Comparison of ENCODE assay signal across 1 cellular context in the genomic region with DNA sequence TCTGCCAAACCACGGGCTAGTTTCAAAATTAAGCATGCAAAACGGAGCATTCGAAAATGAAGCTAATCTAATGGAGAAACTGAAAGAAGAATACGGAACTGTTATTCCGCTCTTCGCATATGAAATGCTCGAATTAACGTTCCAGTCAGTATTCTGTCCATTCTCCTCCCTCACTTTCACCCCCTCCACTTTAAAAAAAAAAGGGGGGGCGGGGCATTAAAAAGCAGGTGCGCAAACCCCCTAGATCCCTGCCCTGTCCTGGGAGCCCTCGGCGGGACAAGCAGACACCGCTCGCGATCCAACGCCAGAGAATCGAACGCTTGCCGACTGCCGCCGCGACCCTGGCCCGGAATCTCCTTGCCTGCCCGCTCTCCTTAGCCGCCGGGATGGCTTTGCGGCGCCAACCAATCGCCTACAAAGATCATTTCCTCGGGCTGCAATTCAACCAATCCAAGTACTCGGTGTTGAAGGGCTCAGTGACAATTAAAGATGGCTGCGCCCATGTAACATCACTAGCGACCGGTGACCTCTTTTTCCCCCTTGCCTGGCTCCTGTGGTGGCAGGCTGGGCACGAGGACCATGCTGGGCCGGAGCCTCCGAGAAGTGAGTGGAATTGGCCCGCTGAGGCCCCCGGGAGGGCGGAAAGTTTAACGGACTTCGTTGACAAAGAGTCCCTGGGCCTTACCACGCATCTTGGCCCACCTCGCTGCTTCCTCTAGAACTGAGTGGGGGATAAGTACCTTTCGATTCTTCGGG.
A peak's percentile ranks its signal among the peaks of the same experiment; 100 is the strongest.
TF ChIP-seq lines count a peak whose summit lies in the region.

A gene with protein sequence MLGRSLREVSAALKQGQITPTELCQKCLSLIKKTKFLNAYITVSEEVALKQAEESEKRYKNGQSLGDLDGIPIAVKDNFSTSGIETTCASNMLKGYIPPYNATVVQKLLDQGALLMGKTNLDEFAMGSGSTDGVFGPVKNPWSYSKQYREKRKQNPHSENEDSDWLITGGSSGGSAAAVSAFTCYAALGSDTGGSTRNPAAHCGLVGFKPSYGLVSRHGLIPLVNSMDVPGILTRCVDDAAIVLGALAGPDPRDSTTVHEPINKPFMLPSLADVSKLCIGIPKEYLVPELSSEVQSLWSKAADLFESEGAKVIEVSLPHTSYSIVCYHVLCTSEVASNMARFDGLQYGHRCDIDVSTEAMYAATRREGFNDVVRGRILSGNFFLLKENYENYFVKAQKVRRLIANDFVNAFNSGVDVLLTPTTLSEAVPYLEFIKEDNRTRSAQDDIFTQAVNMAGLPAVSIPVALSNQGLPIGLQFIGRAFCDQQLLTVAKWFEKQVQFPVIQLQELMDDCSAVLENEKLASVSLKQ (plus strand): TSS at position 476 of the 756 bp plus-strand sequence. CDS start 104 bp downstream, at position 580.
A gene with protein sequence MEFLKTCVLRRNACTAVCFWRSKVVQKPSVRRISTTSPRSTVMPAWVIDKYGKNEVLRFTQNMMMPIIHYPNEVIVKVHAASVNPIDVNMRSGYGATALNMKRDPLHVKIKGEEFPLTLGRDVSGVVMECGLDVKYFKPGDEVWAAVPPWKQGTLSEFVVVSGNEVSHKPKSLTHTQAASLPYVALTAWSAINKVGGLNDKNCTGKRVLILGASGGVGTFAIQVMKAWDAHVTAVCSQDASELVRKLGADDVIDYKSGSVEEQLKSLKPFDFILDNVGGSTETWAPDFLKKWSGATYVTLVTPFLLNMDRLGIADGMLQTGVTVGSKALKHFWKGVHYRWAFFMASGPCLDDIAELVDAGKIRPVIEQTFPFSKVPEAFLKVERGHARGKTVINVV (minus strand): TSS at position 396 of the 756 bp plus-strand sequence. CDS start 477 bp downstream, outside the sequence.

TF ChIP-seq in HepG2, 621 proteins besides CTCF, POLR2A, EP300 and RAD21 (continued from another document and continues in another):
- TF ChIP-seq CAMTA2 (CRISPR knock-in tag; IDR thresholded peaks at IDR 0.05; ENCODE audit: borderline replicate concordance) (no peak), PHF21A (CRISPR knock-in tag; IDR thresholded peaks at IDR 0.05) (no peak), ZFP36L1 (CRISPR knock-in tag; IDR thresholded peaks at IDR 0.05) (0 out of 2 replicates have a peak, but pooled peaks have one; percentile 62), ZNF572 (CRISPR knock-in tag; IDR thresholded peaks at IDR 0.05) (no peak), ZNF430 (CRISPR knock-in tag; IDR thresholded peaks at IDR 0.05) (0 out of 2 replicates have a peak, but pooled peaks have one; percentile 50), ATF7-NPFF (CRISPR knock-in tag; IDR thresholded peaks at IDR 0.05; ENCODE audit: low read depth) (0 out of 2 replicates have a peak, but pooled peaks have one; percentile 27), ZNF124 (CRISPR knock-in tag; IDR thresholded peaks at IDR 0.05) (no peak), NFE2L2 (IDR thresholded peaks at IDR 0.05; ENCODE audit: low read length) (no peak), ZFP36 (IDR thresholded peaks at IDR 0.05; ENCODE audit: borderline replicate concordance, low read depth, low read length, partially characterized antibody) (no peak), ELF1 (CRISPR knock-in tag; IDR thresholded peaks at IDR 0.05) (peak; percentile 71), NBN (conservative IDR thresholded peaks at IDR 0.05) (no peak), SALL2 (CRISPR knock-in tag; IDR thresholded peaks at IDR 0.05) (peak; percentile 74), CREM (IDR thresholded peaks at IDR 0.05) (peak; percentile 75; the same call in 1 of the 2 replicates), CREM (CRISPR knock-in tag; IDR thresholded peaks at IDR 0.05) (no peak), ZNF709 (CRISPR knock-in tag; IDR thresholded peaks at IDR 0.05) (no peak), YY1 (IDR thresholded peaks at IDR 0.05; ENCODE audit: insufficient read depth, insufficient replicate concordance, low read depth, low read length) (peak; percentile 99), RAD51 (IDR thresholded peaks at IDR 0.05; ENCODE audit: borderline replicate concordance) (no peak), ZC3H4 (CRISPR knock-in tag; IDR thresholded peaks at IDR 0.05; ENCODE audit: borderline replicate concordance) (no peak), EHMT2 (IDR thresholded peaks at IDR 0.05; ENCODE audit: borderline replicate concordance, low read depth, low read length) (no peak), HCFC1 (IDR thresholded peaks at IDR 0.05; ENCODE audit: low read depth, low read length) (peak; percentile 49; the same call in 1 of the 2 replicates), ZEB1 (IDR thresholded peaks at IDR 0.05; ENCODE audit: insufficient replicate concordance, low read depth) (no peak), RXRB (CRISPR knock-in tag; IDR thresholded peaks at IDR 0.05; ENCODE audit: borderline replicate concordance) (no peak), MIXL1 (CRISPR knock-in tag; IDR thresholded peaks at IDR 0.05) (no peak; the same call in 1 of the 2 replicates), SAP130 (CRISPR knock-in tag; IDR thresholded peaks at IDR 0.05; ENCODE audit: low read depth) (peak; percentile 91), ZNF335 (CRISPR knock-in tag; IDR thresholded peaks at IDR 0.05) (no peak), ZBTB20 (CRISPR knock-in tag; IDR thresholded peaks at IDR 0.05; ENCODE audit: borderline replicate concordance, low read depth) (no peak), ZNF841 (CRISPR knock-in tag; IDR thresholded peaks at IDR 0.05; ENCODE audit: borderline replicate concordance) (no peak), REPIN1 (CRISPR knock-in tag; IDR thresholded peaks at IDR 0.05; ENCODE audit: borderline replicate concordance, low read depth) (no peak), ZNF616 (CRISPR knock-in tag; IDR thresholded peaks at IDR 0.05; ENCODE audit: low read depth) (no peak), NR2F2 (IDR thresholded peaks at IDR 0.05; ENCODE audit: borderline replicate concordance, low read depth) (peak; percentile 46; the same call in 1 of the 2 replicates), ZNF383 (CRISPR knock-in tag; IDR thresholded peaks at IDR 0.05; ENCODE audit: borderline replicate concordance) (no peak), FOXP1 (IDR thresholded peaks at IDR 0.05) (no peak), FOXP1 (CRISPR knock-in tag; IDR thresholded peaks at IDR 0.05) (no peak), EZH2 (conservative IDR thresholded peaks at IDR 0.05; ENCODE audit: low read depth, low read length) (no peak)
- TF ChIP-seq, protein P1, sequence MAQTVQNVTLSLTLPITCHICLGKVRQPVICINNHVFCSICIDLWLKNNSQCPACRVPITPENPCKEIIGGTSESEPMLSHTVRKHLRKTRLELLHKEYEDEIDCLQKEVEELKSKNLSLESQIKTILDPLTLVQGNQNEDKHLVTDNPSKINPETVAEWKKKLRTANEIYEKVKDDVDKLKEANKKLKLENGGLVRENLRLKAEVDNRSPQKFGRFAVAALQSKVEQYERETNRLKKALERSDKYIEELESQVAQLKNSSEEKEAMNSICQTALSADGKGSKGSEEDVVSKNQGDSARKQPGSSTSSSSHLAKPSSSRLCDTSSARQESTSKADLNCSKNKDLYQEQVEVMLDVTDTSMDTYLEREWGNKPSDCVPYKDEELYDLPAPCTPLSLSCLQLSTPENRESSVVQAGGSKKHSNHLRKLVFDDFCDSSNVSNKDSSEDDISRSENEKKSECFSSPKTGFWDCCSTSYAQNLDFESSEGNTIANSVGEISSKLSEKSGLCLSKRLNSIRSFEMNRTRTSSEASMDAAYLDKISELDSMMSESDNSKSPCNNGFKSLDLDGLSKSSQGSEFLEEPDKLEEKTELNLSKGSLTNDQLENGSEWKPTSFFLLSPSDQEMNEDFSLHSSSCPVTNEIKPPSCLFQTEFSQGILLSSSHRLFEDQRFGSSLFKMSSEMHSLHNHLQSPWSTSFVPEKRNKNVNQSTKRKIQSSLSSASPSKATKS (CRISPR knock-in tag; IDR thresholded peaks at IDR 0.05): no peak
- TF ChIP-seq, protein P2, sequence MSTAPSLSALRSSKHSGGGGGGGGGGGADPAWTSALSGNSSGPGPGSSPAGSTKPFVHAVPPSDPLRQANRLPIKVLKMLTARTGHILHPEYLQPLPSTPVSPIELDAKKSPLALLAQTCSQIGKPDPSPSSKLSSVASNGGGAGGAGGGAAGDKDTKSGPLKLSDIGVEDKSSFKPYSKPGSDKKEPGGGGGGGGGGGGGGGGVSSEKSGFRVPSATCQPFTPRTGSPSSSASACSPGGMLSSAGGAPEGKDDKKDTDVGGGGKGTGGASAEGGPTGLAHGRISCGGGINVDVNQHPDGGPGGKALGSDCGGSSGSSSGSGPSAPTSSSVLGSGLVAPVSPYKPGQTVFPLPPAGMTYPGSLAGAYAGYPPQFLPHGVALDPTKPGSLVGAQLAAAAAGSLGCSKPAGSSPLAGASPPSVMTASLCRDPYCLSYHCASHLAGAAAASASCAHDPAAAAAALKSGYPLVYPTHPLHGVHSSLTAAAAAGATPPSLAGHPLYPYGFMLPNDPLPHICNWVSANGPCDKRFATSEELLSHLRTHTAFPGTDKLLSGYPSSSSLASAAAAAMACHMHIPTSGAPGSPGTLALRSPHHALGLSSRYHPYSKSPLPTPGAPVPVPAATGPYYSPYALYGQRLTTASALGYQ (CRISPR knock-in tag; IDR thresholded peaks at IDR 0.05): 0 out of 2 replicates have a peak, but pooled peaks have one; percentile 27
- TF ChIP-seq, protein P3, sequence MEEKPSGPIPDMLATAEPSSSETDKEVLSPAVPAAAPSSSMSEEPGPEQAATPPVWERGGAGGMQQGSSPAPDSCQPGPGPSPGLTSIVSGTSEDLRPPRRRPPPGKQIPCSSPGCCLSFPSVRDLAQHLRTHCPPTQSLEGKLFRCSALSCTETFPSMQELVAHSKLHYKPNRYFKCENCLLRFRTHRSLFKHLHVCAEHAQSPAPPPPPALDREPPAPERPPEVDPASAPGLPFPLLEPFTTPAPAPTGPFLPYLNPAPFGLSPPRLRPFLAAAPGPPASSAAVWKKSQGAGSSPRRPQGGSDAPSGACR (CRISPR knock-in tag; IDR thresholded peaks at IDR 0.05): no peak
- TF ChIP-seq, protein P4, sequence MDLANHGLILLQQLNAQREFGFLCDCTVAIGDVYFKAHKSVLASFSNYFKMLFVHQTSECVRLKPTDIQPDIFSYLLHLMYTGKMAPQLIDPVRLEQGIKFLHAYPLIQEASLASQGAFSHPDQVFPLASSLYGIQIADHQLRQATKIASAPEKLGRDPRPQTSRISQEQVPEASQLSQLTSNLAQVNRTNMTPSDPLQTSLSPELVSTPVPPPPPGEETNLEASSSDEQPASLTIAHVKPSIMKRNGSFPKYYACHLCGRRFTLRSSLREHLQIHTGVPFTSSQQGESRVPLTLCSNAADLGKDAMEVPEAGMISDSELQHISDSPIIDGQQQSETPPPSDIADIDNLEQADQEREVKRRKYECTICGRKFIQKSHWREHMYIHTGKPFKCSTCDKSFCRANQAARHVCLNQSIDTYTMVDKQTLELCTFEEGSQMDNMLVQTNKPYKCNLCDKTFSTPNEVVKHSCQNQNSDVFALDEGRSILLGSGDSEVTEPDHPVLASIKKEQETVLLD (CRISPR knock-in tag; IDR thresholded peaks at IDR 0.05; ENCODE audit: low read depth): no peak
- TF ChIP-seq, protein P5, sequence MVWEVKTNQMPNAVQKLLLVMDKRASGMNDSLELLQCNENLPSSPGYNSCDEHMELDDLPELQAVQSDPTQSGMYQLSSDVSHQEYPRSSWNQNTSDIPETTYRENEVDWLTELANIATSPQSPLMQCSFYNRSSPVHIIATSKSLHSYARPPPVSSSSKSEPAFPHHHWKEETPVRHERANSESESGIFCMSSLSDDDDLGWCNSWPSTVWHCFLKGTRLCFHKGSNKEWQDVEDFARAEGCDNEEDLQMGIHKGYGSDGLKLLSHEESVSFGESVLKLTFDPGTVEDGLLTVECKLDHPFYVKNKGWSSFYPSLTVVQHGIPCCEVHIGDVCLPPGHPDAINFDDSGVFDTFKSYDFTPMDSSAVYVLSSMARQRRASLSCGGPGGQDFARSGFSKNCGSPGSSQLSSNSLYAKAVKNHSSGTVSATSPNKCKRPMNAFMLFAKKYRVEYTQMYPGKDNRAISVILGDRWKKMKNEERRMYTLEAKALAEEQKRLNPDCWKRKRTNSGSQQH (CRISPR knock-in tag; IDR thresholded peaks at IDR 0.05; ENCODE audit: low read depth): peak; percentile 82; the same call in 1 of the 2 replicates
- TF ChIP-seq, protein P6, sequence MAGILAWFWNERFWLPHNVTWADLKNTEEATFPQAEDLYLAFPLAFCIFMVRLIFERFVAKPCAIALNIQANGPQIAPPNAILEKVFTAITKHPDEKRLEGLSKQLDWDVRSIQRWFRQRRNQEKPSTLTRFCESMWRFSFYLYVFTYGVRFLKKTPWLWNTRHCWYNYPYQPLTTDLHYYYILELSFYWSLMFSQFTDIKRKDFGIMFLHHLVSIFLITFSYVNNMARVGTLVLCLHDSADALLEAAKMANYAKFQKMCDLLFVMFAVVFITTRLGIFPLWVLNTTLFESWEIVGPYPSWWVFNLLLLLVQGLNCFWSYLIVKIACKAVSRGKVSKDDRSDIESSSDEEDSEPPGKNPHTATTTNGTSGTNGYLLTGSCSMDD (CRISPR knock-in tag; IDR thresholded peaks at IDR 0.05): no peak
- TF ChIP-seq, protein P7, sequence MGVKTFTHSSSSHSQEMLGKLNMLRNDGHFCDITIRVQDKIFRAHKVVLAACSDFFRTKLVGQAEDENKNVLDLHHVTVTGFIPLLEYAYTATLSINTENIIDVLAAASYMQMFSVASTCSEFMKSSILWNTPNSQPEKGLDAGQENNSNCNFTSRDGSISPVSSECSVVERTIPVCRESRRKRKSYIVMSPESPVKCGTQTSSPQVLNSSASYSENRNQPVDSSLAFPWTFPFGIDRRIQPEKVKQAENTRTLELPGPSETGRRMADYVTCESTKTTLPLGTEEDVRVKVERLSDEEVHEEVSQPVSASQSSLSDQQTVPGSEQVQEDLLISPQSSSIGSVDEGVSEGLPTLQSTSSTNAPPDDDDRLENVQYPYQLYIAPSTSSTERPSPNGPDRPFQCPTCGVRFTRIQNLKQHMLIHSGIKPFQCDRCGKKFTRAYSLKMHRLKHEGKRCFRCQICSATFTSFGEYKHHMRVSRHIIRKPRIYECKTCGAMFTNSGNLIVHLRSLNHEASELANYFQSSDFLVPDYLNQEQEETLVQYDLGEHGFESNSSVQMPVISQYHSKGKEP (CRISPR knock-in tag; IDR thresholded peaks at IDR 0.05): no peak
